8 cellular contexts compared by ENCODE assay signal in the genomic region with DNA sequence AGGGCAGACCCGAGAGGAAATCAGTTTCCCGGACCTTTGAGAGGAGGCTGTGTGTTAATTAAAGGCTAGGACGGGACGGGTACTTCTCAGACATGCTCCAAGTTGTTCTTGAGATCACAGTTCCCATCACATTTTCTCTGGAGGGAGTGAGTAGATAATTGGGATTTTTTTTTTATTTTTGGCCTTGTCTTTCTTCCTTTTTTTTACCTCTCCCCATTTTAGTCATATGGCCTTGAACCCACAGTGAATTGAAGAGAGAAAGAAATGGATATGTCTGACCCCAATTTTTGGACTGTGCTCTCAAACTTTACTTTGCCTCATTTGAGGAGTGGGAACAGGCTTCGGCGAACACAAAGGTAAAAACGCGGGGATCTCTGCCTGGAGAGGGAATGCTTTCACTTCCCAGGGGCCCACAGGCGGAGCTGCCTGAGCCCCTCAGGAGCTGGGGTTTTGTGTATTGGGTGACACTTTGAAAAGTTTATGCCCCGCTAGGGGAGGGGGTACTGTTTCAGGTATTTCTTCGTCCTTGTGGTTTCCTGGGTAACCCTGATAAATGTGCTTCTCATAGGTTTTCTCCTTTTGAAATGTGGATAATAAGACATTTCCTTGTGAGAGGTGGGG.
DNase-seq lines count a peak whose midpoint lies in the region; ATAC-seq and TF ChIP-seq lines count a peak whose summit lies in the region.

No MANE protein-coding gene starts in this region.

- no peak for TF ChIP-seq CTCF in WI38 (IDR thresholded peaks at IDR 0.05; ENCODE audit: low read depth, low read length)
- no peak for TF ChIP-seq CTCF in fibroblast of villous mesenchyme (IDR thresholded peaks at IDR 0.05; ENCODE audit: insufficient read depth, low read depth, low read length)
- no peak for TF ChIP-seq CTCF in sigmoid colon (IDR thresholded peaks at IDR 0.05)

- no peaks in the 10 kb centered on the region for H3K36me3 ChIP-seq in sigmoid colon

- DNase-seq in fibroblast of villous mesenchyme (ENCODE audit: low read depth) (no peak), sigmoid colon (no peak), HT-29 (ENCODE audit: low spot score) (no peak), CD1c-positive myeloid dendritic cell (ENCODE audit: extremely low spot score) (no peak), amygdala (lab: John Stamatoyannopoulos, UW) (no peak)

- TF ChIP-seq EP300 in sigmoid colon (IDR thresholded peaks at IDR 0.05): no peak

- peaks cover 0 to 34% (median 29%) of the 10 kb centered on the region in 4 donors for H3K4me1 ChIP-seq in sigmoid colon

- TF ChIP-seq POLR2A in sigmoid colon (IDR thresholded peaks at IDR 0.05): peak in 1 of 2 donors; percentile 15

- H3K4me3 ChIP-seq in WI38 (ENCODE audit: low read depth, low read length) (peak overlapping the region; percentile 76), fibroblast of villous mesenchyme (ENCODE audit: low read depth, low read length) (peak overlapping the region; percentile 66), sigmoid colon (peak overlapping the region; percentile 40 to 69 (median 62))

- H3K27ac ChIP-seq in sigmoid colon: peak overlapping the region; percentile 83 to 90 (median 88)

- H3K9me3 ChIP-seq in sigmoid colon: no peaks in the 10 kb centered on the region

- H3K27me3 ChIP-seq in sigmoid colon: no peaks in the 10 kb centered on the region

- WGBS in sigmoid colon, 2 donors: 4 to 7% methylated on average over 11 of the region's 11 CpGs

- ATAC-seq in GM18873 (IDR thresholded peaks at IDR 0.05; ENCODE audit: low FRiP score, unreplicated experiment) (peak; percentile 8), GM21526 (IDR thresholded peaks at IDR 0.05; ENCODE audit: low FRiP score, unreplicated experiment) (no peak)

- intact Hi-C loops in sigmoid colon (cut with DNase I): loop anchor here (2.0 to 10.0 kb wide), 2 partner anchors 90 to 230 kb away; no protein-coding TSS in a partner anchor
